In the genomic region with DNA sequence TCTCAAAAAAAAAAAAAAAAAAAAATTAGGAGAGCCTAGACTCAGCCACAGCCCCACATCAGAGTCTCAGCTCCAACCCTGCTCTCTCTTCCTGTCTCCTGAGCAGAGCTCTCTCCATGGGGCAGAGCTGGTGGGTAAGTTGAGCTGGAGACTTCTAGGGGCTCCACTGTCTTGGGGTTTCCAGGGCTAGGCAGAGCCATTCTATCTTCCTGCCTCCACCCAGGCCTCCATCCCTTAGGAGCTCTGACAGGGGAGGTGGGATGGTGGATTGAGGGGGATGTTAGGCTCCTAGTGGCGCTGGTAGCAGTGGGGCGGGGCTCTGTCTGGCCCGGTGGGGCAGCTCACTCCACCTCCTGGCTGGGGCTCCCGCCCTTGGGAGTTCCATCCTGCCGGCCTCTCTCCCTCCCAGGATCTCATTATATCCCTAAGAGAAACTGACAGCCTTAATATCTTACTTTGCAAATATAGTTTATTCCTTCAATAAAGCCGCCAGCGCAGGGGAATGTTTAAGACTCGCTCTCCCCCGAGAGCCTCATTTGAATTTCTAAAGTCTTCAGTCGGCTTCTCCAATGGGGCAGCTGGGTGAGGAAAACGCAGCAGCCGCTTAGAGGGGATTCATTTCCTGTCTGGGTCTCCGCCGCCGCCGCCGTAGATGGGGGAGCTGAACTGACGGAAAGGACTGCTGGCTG, we compare ENCODE assay signal across 1 cellular context.
TF ChIP-seq lines count a peak whose summit lies in the region.

No MANE protein-coding gene starts in this region.

TF ChIP-seq in GM12878, 131 proteins besides CTCF, POLR2A, EP300 and RAD21:
- TF ChIP-seq, protein P1, sequence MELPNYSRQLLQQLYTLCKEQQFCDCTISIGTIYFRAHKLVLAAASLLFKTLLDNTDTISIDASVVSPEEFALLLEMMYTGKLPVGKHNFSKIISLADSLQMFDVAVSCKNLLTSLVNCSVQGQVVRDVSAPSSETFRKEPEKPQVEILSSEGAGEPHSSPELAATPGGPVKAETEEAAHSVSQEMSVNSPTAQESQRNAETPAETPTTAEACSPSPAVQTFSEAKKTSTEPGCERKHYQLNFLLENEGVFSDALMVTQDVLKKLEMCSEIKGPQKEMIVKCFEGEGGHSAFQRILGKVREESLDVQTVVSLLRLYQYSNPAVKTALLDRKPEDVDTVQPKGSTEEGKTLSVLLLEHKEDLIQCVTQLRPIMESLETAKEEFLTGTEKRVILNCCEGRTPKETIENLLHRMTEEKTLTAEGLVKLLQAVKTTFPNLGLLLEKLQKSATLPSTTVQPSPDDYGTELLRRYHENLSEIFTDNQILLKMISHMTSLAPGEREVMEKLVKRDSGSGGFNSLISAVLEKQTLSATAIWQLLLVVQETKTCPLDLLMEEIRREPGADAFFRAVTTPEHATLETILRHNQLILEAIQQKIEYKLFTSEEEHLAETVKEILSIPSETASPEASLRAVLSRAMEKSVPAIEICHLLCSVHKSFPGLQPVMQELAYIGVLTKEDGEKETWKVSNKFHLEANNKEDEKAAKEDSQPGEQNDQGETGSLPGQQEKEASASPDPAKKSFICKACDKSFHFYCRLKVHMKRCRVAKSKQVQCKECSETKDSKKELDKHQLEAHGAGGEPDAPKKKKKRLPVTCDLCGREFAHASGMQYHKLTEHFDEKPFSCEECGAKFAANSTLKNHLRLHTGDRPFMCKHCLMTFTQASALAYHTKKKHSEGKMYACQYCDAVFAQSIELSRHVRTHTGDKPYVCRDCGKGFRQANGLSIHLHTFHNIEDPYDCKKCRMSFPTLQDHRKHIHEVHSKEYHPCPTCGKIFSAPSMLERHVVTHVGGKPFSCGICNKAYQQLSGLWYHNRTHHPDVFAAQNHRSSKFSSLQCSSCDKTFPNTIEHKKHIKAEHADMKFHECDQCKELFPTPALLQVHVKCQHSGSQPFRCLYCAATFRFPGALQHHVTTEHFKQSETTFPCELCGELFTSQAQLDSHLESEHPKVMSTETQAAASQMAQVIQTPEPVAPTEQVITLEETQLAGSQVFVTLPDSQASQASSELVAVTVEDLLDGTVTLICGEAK (IDR thresholded peaks at IDR 0.05; ENCODE audit: borderline replicate concordance) = no peak
- TF ChIP-seq RFX5 (IDR thresholded peaks at IDR 0.05; ENCODE audit: low read depth, low read length) (no peak), HDAC2 (IDR thresholded peaks at IDR 0.05) (no peak), CBX3 (IDR thresholded peaks at IDR 0.05; ENCODE audit: borderline replicate concordance, low read depth) (no peak), ZZZ3 (IDR thresholded peaks at IDR 0.05; ENCODE audit: control insufficient read depth, insufficient read length, low read depth) (no peak), IKZF1 (conservative IDR thresholded peaks at IDR 0.05) (no peak), PML (IDR thresholded peaks at IDR 0.05; ENCODE audit: low read length) (no peak), ASH2L (IDR thresholded peaks at IDR 0.05; ENCODE audit: borderline replicate concordance, low read depth) (no peak), ZNF24 (IDR thresholded peaks at IDR 0.05) (no peak), CHD4 (IDR thresholded peaks at IDR 0.05) (no peak), NFXL1 (IDR thresholded peaks at IDR 0.05; ENCODE audit: borderline replicate concordance) (no peak), SP1 (IDR thresholded peaks at IDR 0.05; ENCODE audit: low read depth, low read length) (no peak), BACH1 (IDR thresholded peaks at IDR 0.05; ENCODE audit: borderline replicate concordance) (no peak), TARDBP (IDR thresholded peaks at IDR 0.05; ENCODE audit: borderline replicate concordance) (no peak), SPI1 (IDR thresholded peaks at IDR 0.05; ENCODE audit: borderline replicate concordance, insufficient read depth, low read depth, low read length) (no peak), RAD51 (IDR thresholded peaks at IDR 0.05) (no peak)
- TF ChIP-seq, protein P2, sequence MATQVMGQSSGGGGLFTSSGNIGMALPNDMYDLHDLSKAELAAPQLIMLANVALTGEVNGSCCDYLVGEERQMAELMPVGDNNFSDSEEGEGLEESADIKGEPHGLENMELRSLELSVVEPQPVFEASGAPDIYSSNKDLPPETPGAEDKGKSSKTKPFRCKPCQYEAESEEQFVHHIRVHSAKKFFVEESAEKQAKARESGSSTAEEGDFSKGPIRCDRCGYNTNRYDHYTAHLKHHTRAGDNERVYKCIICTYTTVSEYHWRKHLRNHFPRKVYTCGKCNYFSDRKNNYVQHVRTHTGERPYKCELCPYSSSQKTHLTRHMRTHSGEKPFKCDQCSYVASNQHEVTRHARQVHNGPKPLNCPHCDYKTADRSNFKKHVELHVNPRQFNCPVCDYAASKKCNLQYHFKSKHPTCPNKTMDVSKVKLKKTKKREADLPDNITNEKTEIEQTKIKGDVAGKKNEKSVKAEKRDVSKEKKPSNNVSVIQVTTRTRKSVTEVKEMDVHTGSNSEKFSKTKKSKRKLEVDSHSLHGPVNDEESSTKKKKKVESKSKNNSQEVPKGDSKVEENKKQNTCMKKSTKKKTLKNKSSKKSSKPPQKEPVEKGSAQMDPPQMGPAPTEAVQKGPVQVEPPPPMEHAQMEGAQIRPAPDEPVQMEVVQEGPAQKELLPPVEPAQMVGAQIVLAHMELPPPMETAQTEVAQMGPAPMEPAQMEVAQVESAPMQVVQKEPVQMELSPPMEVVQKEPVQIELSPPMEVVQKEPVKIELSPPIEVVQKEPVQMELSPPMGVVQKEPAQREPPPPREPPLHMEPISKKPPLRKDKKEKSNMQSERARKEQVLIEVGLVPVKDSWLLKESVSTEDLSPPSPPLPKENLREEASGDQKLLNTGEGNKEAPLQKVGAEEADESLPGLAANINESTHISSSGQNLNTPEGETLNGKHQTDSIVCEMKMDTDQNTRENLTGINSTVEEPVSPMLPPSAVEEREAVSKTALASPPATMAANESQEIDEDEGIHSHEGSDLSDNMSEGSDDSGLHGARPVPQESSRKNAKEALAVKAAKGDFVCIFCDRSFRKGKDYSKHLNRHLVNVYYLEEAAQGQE (IDR thresholded peaks at IDR 0.05; ENCODE audit: low read depth, low read length) = no peak
- TF ChIP-seq, protein P3, sequence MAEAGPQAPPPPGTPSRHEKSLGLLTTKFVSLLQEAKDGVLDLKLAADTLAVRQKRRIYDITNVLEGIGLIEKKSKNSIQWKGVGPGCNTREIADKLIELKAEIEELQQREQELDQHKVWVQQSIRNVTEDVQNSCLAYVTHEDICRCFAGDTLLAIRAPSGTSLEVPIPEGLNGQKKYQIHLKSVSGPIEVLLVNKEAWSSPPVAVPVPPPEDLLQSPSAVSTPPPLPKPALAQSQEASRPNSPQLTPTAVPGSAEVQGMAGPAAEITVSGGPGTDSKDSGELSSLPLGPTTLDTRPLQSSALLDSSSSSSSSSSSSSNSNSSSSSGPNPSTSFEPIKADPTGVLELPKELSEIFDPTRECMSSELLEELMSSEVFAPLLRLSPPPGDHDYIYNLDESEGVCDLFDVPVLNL (IDR thresholded peaks at IDR 0.05; ENCODE audit: low read depth, low read length) = no peak
- TF ChIP-seq, protein P4, sequence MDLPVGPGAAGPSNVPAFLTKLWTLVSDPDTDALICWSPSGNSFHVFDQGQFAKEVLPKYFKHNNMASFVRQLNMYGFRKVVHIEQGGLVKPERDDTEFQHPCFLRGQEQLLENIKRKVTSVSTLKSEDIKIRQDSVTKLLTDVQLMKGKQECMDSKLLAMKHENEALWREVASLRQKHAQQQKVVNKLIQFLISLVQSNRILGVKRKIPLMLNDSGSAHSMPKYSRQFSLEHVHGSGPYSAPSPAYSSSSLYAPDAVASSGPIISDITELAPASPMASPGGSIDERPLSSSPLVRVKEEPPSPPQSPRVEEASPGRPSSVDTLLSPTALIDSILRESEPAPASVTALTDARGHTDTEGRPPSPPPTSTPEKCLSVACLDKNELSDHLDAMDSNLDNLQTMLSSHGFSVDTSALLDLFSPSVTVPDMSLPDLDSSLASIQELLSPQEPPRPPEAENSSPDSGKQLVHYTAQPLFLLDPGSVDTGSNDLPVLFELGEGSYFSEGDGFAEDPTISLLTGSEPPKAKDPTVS (IDR thresholded peaks at IDR 0.05; ENCODE audit: low read depth, low read length) = no peak
- TF ChIP-seq, protein P5, sequence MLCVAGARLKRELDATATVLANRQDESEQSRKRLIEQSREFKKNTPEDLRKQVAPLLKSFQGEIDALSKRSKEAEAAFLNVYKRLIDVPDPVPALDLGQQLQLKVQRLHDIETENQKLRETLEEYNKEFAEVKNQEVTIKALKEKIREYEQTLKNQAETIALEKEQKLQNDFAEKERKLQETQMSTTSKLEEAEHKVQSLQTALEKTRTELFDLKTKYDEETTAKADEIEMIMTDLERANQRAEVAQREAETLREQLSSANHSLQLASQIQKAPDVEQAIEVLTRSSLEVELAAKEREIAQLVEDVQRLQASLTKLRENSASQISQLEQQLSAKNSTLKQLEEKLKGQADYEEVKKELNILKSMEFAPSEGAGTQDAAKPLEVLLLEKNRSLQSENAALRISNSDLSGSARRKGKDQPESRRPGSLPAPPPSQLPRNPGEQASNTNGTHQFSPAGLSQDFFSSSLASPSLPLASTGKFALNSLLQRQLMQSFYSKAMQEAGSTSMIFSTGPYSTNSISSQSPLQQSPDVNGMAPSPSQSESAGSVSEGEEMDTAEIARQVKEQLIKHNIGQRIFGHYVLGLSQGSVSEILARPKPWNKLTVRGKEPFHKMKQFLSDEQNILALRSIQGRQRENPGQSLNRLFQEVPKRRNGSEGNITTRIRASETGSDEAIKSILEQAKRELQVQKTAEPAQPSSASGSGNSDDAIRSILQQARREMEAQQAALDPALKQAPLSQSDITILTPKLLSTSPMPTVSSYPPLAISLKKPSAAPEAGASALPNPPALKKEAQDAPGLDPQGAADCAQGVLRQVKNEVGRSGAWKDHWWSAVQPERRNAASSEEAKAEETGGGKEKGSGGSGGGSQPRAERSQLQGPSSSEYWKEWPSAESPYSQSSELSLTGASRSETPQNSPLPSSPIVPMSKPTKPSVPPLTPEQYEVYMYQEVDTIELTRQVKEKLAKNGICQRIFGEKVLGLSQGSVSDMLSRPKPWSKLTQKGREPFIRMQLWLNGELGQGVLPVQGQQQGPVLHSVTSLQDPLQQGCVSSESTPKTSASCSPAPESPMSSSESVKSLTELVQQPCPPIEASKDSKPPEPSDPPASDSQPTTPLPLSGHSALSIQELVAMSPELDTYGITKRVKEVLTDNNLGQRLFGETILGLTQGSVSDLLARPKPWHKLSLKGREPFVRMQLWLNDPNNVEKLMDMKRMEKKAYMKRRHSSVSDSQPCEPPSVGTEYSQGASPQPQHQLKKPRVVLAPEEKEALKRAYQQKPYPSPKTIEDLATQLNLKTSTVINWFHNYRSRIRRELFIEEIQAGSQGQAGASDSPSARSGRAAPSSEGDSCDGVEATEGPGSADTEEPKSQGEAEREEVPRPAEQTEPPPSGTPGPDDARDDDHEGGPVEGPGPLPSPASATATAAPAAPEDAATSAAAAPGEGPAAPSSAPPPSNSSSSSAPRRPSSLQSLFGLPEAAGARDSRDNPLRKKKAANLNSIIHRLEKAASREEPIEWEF (IDR thresholded peaks at IDR 0.05; ENCODE audit: insufficient replicate concordance, low read depth, low read length) = no peak
